Comparison of ENCODE assay signal across 22 cellular contexts in genomic region chr10:15603446-15604011, GRCh38.
"Had no signal": no experiment of that assay in that cellular context is flagged by ENCODE, and none has a peak within 500 bp of the region (broad histone marks: within the 10 kb centered on the region; RNA-seq: fewer than 3 reads in every experiment).

No MANE protein-coding gene starts in this region.

- H3K9me3 ChIP-seq: body of pancreas, psoas muscle, right atrium auricular region, tibial nerve had no signal

- H3K36me3 ChIP-seq: cardiac muscle cell, right atrium auricular region, tibial nerve had no signal

- H3K4me3 ChIP-seq: body of pancreas, cardiac muscle cell, lung, psoas muscle, right atrium auricular region, tibial nerve had no signal

- H3K4me3 Mint-ChIP-seq: activated CD4-positive, alpha-beta memory T cell treated with anti-CD3 and anti-CD28 coated beads for 36 hours; activated naive CD4-positive, alpha-beta T cell treated with anti-CD3 and anti-CD28 coated beads for 36 hours; activated naive CD8-positive, alpha-beta T cell treated with anti-CD3 and anti-CD28 coated beads, Interleukin-2, amount 10 ng/mL, durations not matched to agents 7 days and 5 days; activated T-cell treated with anti-CD3 and anti-CD28 coated beads, Interleukin-2, amount 50 U/mL, for 72 hours; mesothelial cell of epicardium; naive thymus-derived CD8-positive, alpha-beta T cell; stimulated activated naive CD8-positive, alpha-beta T cell treated with anti-CD3 and anti-CD28 coated beads, Interleukin-15, Interleukin-2, amounts not matched to agents 100 ng/mL and 50 ng/mL, for 24 hours; T-cell; T-helper 2 cell treated with Interferon-gamma antibody and Interleukin-4, amounts not matched to agents 5 μg/mL and 100 μg/mL, for 36 hours had no signal

- H3K27ac ChIP-seq: body of pancreas, cardiac muscle cell, psoas muscle, right atrium auricular region, tibial nerve had no signal

- H3K4me1 ChIP-seq: body of pancreas, psoas muscle, right atrium auricular region, tibial nerve had no signal

- H3K9me3 Mint-ChIP-seq: activated CD4-positive, alpha-beta memory T cell treated with anti-CD3 and anti-CD28 coated beads for 36 hours; activated naive CD4-positive, alpha-beta T cell treated with anti-CD3 and anti-CD28 coated beads for 36 hours; activated naive CD8-positive, alpha-beta T cell treated with anti-CD3 and anti-CD28 coated beads, Interleukin-2, amount 10 ng/mL, durations not matched to agents 7 days and 5 days; activated T-cell treated with anti-CD3 and anti-CD28 coated beads, Interleukin-2, amount 50 U/mL, for 72 hours; mesothelial cell of epicardium; stimulated activated naive CD8-positive, alpha-beta T cell treated with anti-CD3 and anti-CD28 coated beads, Interleukin-15, Interleukin-2, amounts not matched to agents 100 ng/mL and 50 ng/mL, for 24 hours; T-cell; T-helper 2 cell treated with Interferon-gamma antibody and Interleukin-4, amounts not matched to agents 5 μg/mL and 100 μg/mL, for 36 hours had no signal

- H3K4me1 Mint-ChIP-seq: activated naive CD8-positive, alpha-beta T cell treated with anti-CD3 and anti-CD28 coated beads, Interleukin-2, amount 10 ng/mL, durations not matched to agents 7 days and 5 days; naive thymus-derived CD8-positive, alpha-beta T cell; T-cell had no signal

- H3K36me3 Mint-ChIP-seq: activated CD4-positive, alpha-beta memory T cell treated with anti-CD3 and anti-CD28 coated beads for 36 hours; activated naive CD8-positive, alpha-beta T cell treated with anti-CD3 and anti-CD28 coated beads, Interleukin-2, amount 10 ng/mL, durations not matched to agents 7 days and 5 days; mesothelial cell of epicardium; naive thymus-derived CD8-positive, alpha-beta T cell; T-cell had no signal

- H3K27me3 ChIP-seq: body of pancreas, cardiac muscle cell, right atrium auricular region, tibial nerve had no signal

- ATAC-seq: activated T-cell treated with anti-CD3 and anti-CD28 coated beads, Interleukin-2, amount 50 U/mL, for 72 hours; body of pancreas; left colon; naive thymus-derived CD8-positive, alpha-beta T cell; psoas muscle; T-cell had no signal

- DNase-seq: activated CD4-positive, alpha-beta memory T cell treated with anti-CD3 and anti-CD28 coated beads for 36 hours; activated CD4-positive, alpha-beta T cell treated with anti-CD3 and anti-CD28 coated beads for 48 hours; activated effector memory CD4-positive, alpha-beta T cell treated with Interleukin-2 at 50 U/mL for 16 hours; activated naive CD4-positive, alpha-beta T cell treated with anti-CD3 and anti-CD28 coated beads for 36 hours; activated naive CD8-positive, alpha-beta T cell treated with anti-CD3 and anti-CD28 coated beads, Interleukin-2, amount 10 ng/mL, durations not matched to agents 7 days and 5 days; activated T-cell treated with anti-CD3 and anti-CD28 coated beads, Interleukin-2, amount 50 U/mL, for 72 hours; amniotic stem cell; body of pancreas; cortex of kidney; left colon; naive thymus-derived CD8-positive, alpha-beta T cell; psoas muscle; stimulated activated CD4-positive, alpha-beta T cell treated with anti-CD3 and anti-CD28 coated beads, Interleukin-1b, Interleukin-23, amount 100 ng/mL, for 48 hours; substantia nigra; T-cell had no signal

- H3K27ac Mint-ChIP-seq: activated CD4-positive, alpha-beta memory T cell treated with anti-CD3 and anti-CD28 coated beads for 36 hours; activated naive CD4-positive, alpha-beta T cell treated with anti-CD3 and anti-CD28 coated beads for 36 hours; activated naive CD8-positive, alpha-beta T cell treated with anti-CD3 and anti-CD28 coated beads, Interleukin-2, amount 10 ng/mL, durations not matched to agents 7 days and 5 days; activated T-cell treated with anti-CD3 and anti-CD28 coated beads, Interleukin-2, amount 50 U/mL, for 72 hours; mesothelial cell of epicardium; naive thymus-derived CD8-positive, alpha-beta T cell; stimulated activated naive CD8-positive, alpha-beta T cell treated with anti-CD3 and anti-CD28 coated beads, Interleukin-15, Interleukin-2, amounts not matched to agents 100 ng/mL and 50 ng/mL, for 24 hours; T-cell; T-helper 2 cell treated with Interferon-gamma antibody and Interleukin-4, amounts not matched to agents 5 μg/mL and 100 μg/mL, for 36 hours had no signal
